8 cellular contexts compared by ENCODE assay signal in the genomic region with DNA sequence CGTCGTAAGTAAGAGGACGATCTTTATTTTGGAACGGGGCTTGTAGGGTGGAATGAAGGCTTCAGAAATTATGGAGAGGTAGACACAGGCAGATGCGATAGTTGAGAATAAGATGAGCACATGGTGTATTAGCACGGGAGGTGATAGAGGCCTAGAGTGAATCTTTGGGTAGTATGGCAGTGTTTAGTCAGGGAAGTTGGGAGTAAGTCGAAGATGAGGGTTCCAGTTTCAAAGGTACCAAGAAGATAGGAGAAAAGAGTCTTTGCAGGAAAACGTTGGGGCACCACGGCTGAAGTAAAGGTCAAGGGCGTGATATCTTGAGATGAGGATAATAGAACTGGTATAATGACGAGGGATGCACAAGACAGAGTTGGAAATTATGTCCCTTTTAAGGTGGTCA. TPM values are rescaled to one million over a fixed set of nuclear protein-coding genes. Genes with fewer than 3 reads are reported as not detected.
A peak's percentile ranks its signal among the peaks of the same experiment; 100 is the strongest.
DNase-seq lines count a peak whose midpoint lies in the region; FAIRE-seq and TF ChIP-seq lines count a peak whose summit lies in the region.

No MANE protein-coding gene starts in this region.

- H4K20me1 ChIP-seq in endothelial cell of umbilical vein (replicated peaks; ENCODE audit: control insufficient read depth, extremely low read depth, insufficient read depth, low read length) = no peaks in the 10 kb centered on the region

- H3K9ac ChIP-seq in ES-I3 (ENCODE audit: low read depth, low read length) = peak overlapping the region; percentile 69
- H3K9ac ChIP-seq in NT2/D1 (ENCODE audit: insufficient read length, low read depth) = peak overlapping the region; percentile 80
- peak overlapping the region; percentile 94 for H3K9ac ChIP-seq in endothelial cell of umbilical vein (replicated peaks; ENCODE audit: extremely low read depth, insufficient read depth, low read length)

- no peak for DNase-seq in NT2/D1 (ENCODE audit: low read depth, low spot score)
- DNase-seq in endothelial cell of umbilical vein (ENCODE audit: low read depth, low spot score) = no peak
- DNase-seq in ovary = no peak
- DNase-seq in GM10248 (ENCODE audit: extremely low spot score) = no peak
- DNase-seq in NCI-H524 treated with DMSO at 0.1 percent for 48 hours (lab: John Stamatoyannopoulos, UW) = no peak
- DNase-seq in NCI-H1417 (lab: John Stamatoyannopoulos, UW) = no peak
- no peak for DNase-seq in anterior cingulate cortex (lab: John Stamatoyannopoulos, UW)

- H3K4me2 ChIP-seq in endothelial cell of umbilical vein (ENCODE audit: insufficient read depth, low read length) = peak overlapping the region; percentile 84

- H3K4me3 ChIP-seq in NT2/D1 (ENCODE audit: insufficient read length, low read depth) (peak overlapping the region; percentile 80), endothelial cell of umbilical vein (replicated peaks in 1 of 3; ENCODE audit: insufficient read depth in 1 of 3, low read depth in 1 of 3, low read length in 3 of 3) (peak overlapping the region; percentile 65 to 97 (median 95)), ovary (peak overlapping the region; percentile 95)

- TF ChIP-seq POLR2A in endothelial cell of umbilical vein (IDR thresholded peaks at IDR 0.05; ENCODE audit: low read depth, low read length) = no peak
- TF ChIP-seq POLR2A in ovary (IDR thresholded peaks at IDR 0.05) = no peak

- peak overlapping the region; percentile 99 for H2AFZ ChIP-seq in endothelial cell of umbilical vein (ENCODE audit: low read depth, low read length)

- no peak for TF ChIP-seq EP300 in ovary (IDR thresholded peaks at IDR 0.05)

- POLR2A ChIA-PET in endothelial cell of umbilical vein (lab: Charles Lee) (no interaction called here), GM10248 (lab: Yijun Ruan, JAX) (no interaction called here)

- H3K27me3 ChIP-seq in NT2/D1 (ENCODE audit: insufficient read depth, insufficient read length) (no peaks in the 10 kb centered on the region), endothelial cell of umbilical vein (ENCODE audit: control insufficient read depth in 2 of 2, insufficient read depth in 2 of 2, low read length in 2 of 2) (peaks cover 0 to 2% of the 10 kb centered on the region in 2 experiments), ovary (no peaks in the 10 kb centered on the region)

- H3K9me1 ChIP-seq in endothelial cell of umbilical vein (replicated peaks; ENCODE audit: control insufficient read depth, extremely low read depth, insufficient read depth, low read length) = no peaks in the 10 kb centered on the region

- intact Hi-C loops in endothelial cell of umbilical vein (cut with micrococcal nuclease) (no loop called here), ovary (cut with DNase I) (no loop called here)

- no peaks in the 10 kb centered on the region for H3K9me3 ChIP-seq in ES-I3 (ENCODE audit: control insufficient read depth, insufficient read depth, low read length)
- no peaks in the 10 kb centered on the region for H3K9me3 ChIP-seq in NT2/D1 (ENCODE audit: insufficient read depth, low read length)
- no peaks in the 10 kb centered on the region for H3K9me3 ChIP-seq in endothelial cell of umbilical vein (replicated peaks; ENCODE audit: control insufficient read depth, insufficient read depth, low read length)
- H3K9me3 ChIP-seq in ovary = no peaks in the 10 kb centered on the region

- 4 to 6% (median 4%) methylated on average over 11 of the region's 11 CpGs for WGBS in ovary, 3 donors

- H3K4me1 ChIP-seq in ES-I3 (ENCODE audit: insufficient read depth, low read length) (no peaks in the 10 kb centered on the region), NT2/D1 (ENCODE audit: insufficient read depth, insufficient read length) (no peaks in the 10 kb centered on the region), endothelial cell of umbilical vein (ENCODE audit: control insufficient read depth, extremely low read depth, insufficient read depth, low read length) (peaks cover 9% of the 10 kb centered on the region), ovary (ENCODE audit: insufficient read depth) (peaks cover 2% of the 10 kb centered on the region)

- TF ChIP-seq CTCF in endothelial cell of umbilical vein (IDR thresholded peaks at IDR 0.05; ENCODE audit: extremely low read depth in 1 of 2, insufficient read depth in 1 of 2, low read depth in 1 of 2, low read length in 2 of 2) = no peak
- TF ChIP-seq CTCF in ovary (IDR thresholded peaks at IDR 0.05) = no peak
- no peak for TF ChIP-seq CTCF in GM10248 (IDR thresholded peaks at IDR 0.05; ENCODE audit: control extremely low read depth, extremely low read depth, low read depth, missing control alignments)

- H3K27ac ChIP-seq in endothelial cell of umbilical vein (ENCODE audit: insufficient read depth, low read depth, low read length) (peak overlapping the region; percentile 87), ovary (no peak overlapping the region)

- H3K36me3 ChIP-seq in ES-I3 (ENCODE audit: insufficient read depth, low read length) (no peaks in the 10 kb centered on the region; the same call in 1 of the 2 replicates), NT2/D1 (ENCODE audit: insufficient read depth, insufficient read length, low read length) (peaks cover 21% of the 10 kb centered on the region), endothelial cell of umbilical vein (ENCODE audit: control insufficient read depth in 2 of 2, extremely low read depth in 1 of 2, insufficient read depth in 2 of 2, low read length in 2 of 2) (peaks cover 3 to 7% of the 10 kb centered on the region in 2 experiments), ovary (no peaks in the 10 kb centered on the region)

- peaks cover 28% of the 10 kb centered on the region for H3K79me2 ChIP-seq in endothelial cell of umbilical vein (ENCODE audit: control insufficient read depth, insufficient read depth, low read length)

- BruUV-seq in endothelial cell of umbilical vein (replicated peaks; lab: Mats Ljungman, UMichigan) = TSS peak; percentile 30

- no peak for FAIRE-seq in endothelial cell of umbilical vein (lab: Jason Lieb, UNC)

- dilution Hi-C loops in endothelial cell of umbilical vein (cut with MboI; ENCODE audit: extremely low pct_ligation_motif_present, low sequenced_read_pairs) = no loop called here

- CTCF ChIA-PET in endothelial cell of umbilical vein (lab: Charles Lee) = interaction anchor here (1.0 to 1.2 kb wide), 2 partner anchors 9 to 73 kb away, joined by 3 to 7 read pairs; no protein-coding TSS in a partner anchor
- CTCF ChIA-PET in GM10248 (lab: Yijun Ruan, JAX) = interaction anchor here (1.0 to 1.8 kb wide), 2 partner anchors 16 to 73 kb away, joined by 3 to 6 read pairs; no protein-coding TSS in a partner anchor

TF ChIP-seq in endothelial cell of umbilical vein, 7 proteins besides CTCF, POLR2A, EP300 and RAD21:
- no peak for TF ChIP-seq EZH2 (IDR thresholded peaks at IDR 0.05; ENCODE audit: borderline replicate concordance, low read depth, low read length, severe bottlenecking)
- no peak for TF ChIP-seq GATA2 (IDR thresholded peaks at IDR 0.05; ENCODE audit: insufficient read depth, insufficient read length, low read depth, low read length)
- TF ChIP-seq MAX (IDR thresholded peaks at IDR 0.05; ENCODE audit: insufficient read depth, insufficient read length) = no peak
- TF ChIP-seq MYC (IDR thresholded peaks at IDR 0.05; ENCODE audit: low read depth, low read length) = no peak

RNA-seq across cellular contexts. Expression of gene PIK3C3, which starts 0.7 kb away (rescaled TPM):
- total RNA-seq in endothelial cell of umbilical vein (45.8 and 47.3 TPM in 2 replicates), ovary (10 to 100 TPM; 42.5 to 60.3 (median 51.0) TPM)
- polyA plus RNA-seq in endothelial cell of umbilical vein (13.8 and 19.5 TPM in 2 replicates), ovary (10 to 100 TPM; 24.4 to 29.3 TPM)
- 30.0 and 31.4 TPM in 2 replicates for polyA plus RNA-seq in endothelial cell of umbilical vein (2011; cell fraction: cytosol; rRNA removed)
- polyA plus RNA-seq in endothelial cell of umbilical vein (2011; cell fraction: nucleus; rRNA removed) = 50.0 and 52.8 TPM in 2 replicates
- 30.5 and 36.8 TPM in 2 replicates for polyA plus RNA-seq in endothelial cell of umbilical vein (2012)
- 31.7 and 48.6 TPM in 2 replicates for polyA minus RNA-seq in endothelial cell of umbilical vein
- polyA minus RNA-seq in endothelial cell of umbilical vein (2011; cell fraction: cytosol; rRNA and poly(A)+ RNA removed) = 11.0 TPM
- 98.2 and 127 TPM in 2 replicates for polyA minus RNA-seq in endothelial cell of umbilical vein (2011; cell fraction: nucleus; rRNA and poly(A)+ RNA removed)
